ENCODE assay signal across 8 cellular contexts in genomic region chr19:8412783-8413592, GRCh38. TPM values are rescaled to one million over a fixed set of nuclear protein-coding genes. Genes with fewer than 3 reads are reported as not detected.
A peak's percentile ranks its signal among the peaks of the same experiment; 100 is the strongest.
DNase-seq lines count a peak whose midpoint lies in the region; ATAC-seq, FAIRE-seq and TF ChIP-seq lines count a peak whose summit lies in the region.

Gene MARCHF2 (plus strand): TSS chr19:8413305. CDS start chr19:8421841, 8,536 bp downstream.

- H3K27me3 ChIP-seq in bronchial epithelial cell (ENCODE audit: control insufficient read depth, insufficient read depth, low read length) (no peaks in the 10 kb centered on the region), spleen (replicated peaks in 1 of 7) (no peaks in the 10 kb centered on the region)

- peaks cover 9 to 68% (median 30%) of the 10 kb centered on the region in 6 donors for H3K4me1 ChIP-seq in spleen

- DNase-seq in AG09309 (ENCODE audit: low read depth) (peak; percentile 88), NCI-H2227 treated with DMSO at 0.1 percent for 48 hours (lab: John Stamatoyannopoulos, UW) (peak; percentile 71), bronchial epithelial cell (ENCODE audit: low read depth) (peak; percentile 87), inferior parietal cortex (ENCODE audit: extremely low spot score) (peak; percentile 96), spleen (peak; percentile 99)

- peak within 1 kb of the TSS; percentile 74 for H3K4me3 ChIP-seq in AG09309 (ENCODE audit: control insufficient read depth, low read depth, low read length)
- peak within 1 kb of the TSS; percentile 76 for H3K4me3 ChIP-seq in WI38 (ENCODE audit: low read depth, low read length)
- H3K4me3 ChIP-seq in bronchial epithelial cell (ENCODE audit: low read depth, low read length), result peak within 1 kb of the TSS; percentile 80
- H3K4me3 ChIP-seq in spleen, result peak within 1 kb of the TSS; percentile 81 to 98 (median 92)

- peak; percentile 99 for ATAC-seq in HG03175 (IDR thresholded peaks at IDR 0.05; ENCODE audit: unreplicated experiment)

- FAIRE-seq in bronchial epithelial cell (lab: Jason Lieb, UNC), result no peak

- no peaks in the 10 kb centered on the region for H3K36me3 ChIP-seq in bronchial epithelial cell (ENCODE audit: control insufficient read depth, insufficient read depth, low read length)
- no peaks in the 10 kb centered on the region for H3K36me3 ChIP-seq in spleen

- in situ Hi-C loops in GM18951 (cut with MboI; ENCODE audit: low sequenced_read_pairs, unreplicated experiment), result no loop called here

- peak within 1 kb of the TSS in 7 of 8 donors; percentile 51 to 88 (median 79) for H3K27ac ChIP-seq in spleen

- TF ChIP-seq CTCF in AG09309 (IDR thresholded peaks at IDR 0.05; ENCODE audit: control insufficient read depth, insufficient read depth, low read depth, low read length, missing control alignments), result peak; percentile 56
- 0 out of 2 replicates have a peak, but pooled peaks have one; percentile 40 for TF ChIP-seq CTCF in WI38 (IDR thresholded peaks at IDR 0.05; ENCODE audit: low read depth, low read length)
- TF ChIP-seq CTCF in bronchial epithelial cell (IDR thresholded peaks at IDR 0.05; ENCODE audit: insufficient read depth, low read length, severe bottlenecking), result peak; percentile 57
- TF ChIP-seq CTCF in spleen (IDR thresholded peaks at IDR 0.05 in 8 of 11, conservative IDR thresholded peaks at IDR 0.05 in 3 of 11), result peak; percentile 46 to 88 (median 75)

- intact Hi-C loops in spleen (cut with DNase I; ENCODE audit: low total_unique reads), result no loop called here

- TF ChIP-seq POLR2A in GM18951 (IDR thresholded peaks at IDR 0.05; ENCODE audit: extremely low read depth, insufficient read depth, insufficient read length) (peak; percentile 69), spleen (IDR thresholded peaks at IDR 0.05) (peak in 1 of 3 donors; percentile 28)

- H3K9me3 ChIP-seq in spleen, result no peaks in the 10 kb centered on the region

- WGBS in spleen, 5 donors, result 4 to 30% (median 5%) methylated on average over 16 to 85 of the region's 85 CpGs

RNA-seq across cellular contexts. Expression of gene MARCHF2, which starts in this region (rescaled TPM):
- 70.5 and 84.0 TPM in 2 replicates for total RNA-seq in bronchial epithelial cell
- total RNA-seq in spleen, result 100 to 1,000 TPM in 3 of 7 donors, 10 to 100 TPM in 4; 52.1 to 212 (median 81.1) TPM
- polyA plus RNA-seq in spleen, result 10 to 100 TPM; 33.4 to 42.8 (median 36.2) TPM

Comparison
In these comparisons a context has a peak if more than half of its experiments do, and no peak if none do; other contexts are left out.
1. Peak in every context shown above with its lines: DNase-seq, ATAC-seq, H3K4me3 ChIP-seq and H3K27ac ChIP-seq.